In the genomic region with DNA sequence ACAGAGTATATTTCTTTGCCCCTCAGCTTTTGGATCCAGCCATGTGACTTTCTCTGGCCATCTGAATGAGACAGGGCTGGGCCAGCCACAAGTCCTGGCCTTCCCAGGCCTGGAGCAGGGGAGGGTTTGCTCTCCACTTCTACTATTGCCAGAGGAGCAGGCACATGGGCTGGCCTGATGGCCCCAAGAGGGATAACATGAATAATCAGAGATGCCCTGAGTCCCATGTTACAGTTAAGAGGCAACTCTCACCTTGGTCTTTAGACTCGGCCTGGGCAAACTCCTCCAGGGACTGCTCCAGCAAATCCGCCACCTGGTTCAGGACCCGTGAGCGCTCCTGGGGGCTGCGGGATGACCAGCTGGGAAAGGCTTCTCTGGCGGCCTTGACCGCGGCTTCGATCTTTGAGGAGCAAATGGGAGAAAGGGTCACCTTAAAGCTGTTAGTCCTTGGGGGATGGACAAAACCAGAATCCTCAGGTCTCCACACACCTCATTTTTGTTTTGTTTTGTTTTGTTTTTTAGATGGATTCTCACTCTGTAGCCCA, we compare ENCODE assay signal across 33 cellular contexts.
"Had no signal": no experiment of that assay in that cellular context is flagged by ENCODE, and none has a peak within 500 bp of the region (broad histone marks: within the 10 kb centered on the region; RNA-seq: fewer than 3 reads in every experiment).

No MANE protein-coding gene starts in this region.

- H3K9me3 Mint-ChIP-seq: activated CD8-positive, alpha-beta T cell treated with anti-CD3 and anti-CD28 coated beads for 36 hours; activated T-cell treated with anti-CD3 and anti-CD28 coated beads, Interleukin-2, amount 50 U/mL, for 4 hours; activated T-helper 2 cell treated with anti-CD3 and anti-CD28 coated beads, Interferon-gamma antibody, Interleukin-2, Interleukin-4, amounts not matched to agents 10 μg/mL and 5 μg/mL and 100 μg/mL, durations not matched to agents 14 hours and 24 hours and 36 hours; stimulated activated memory B cell treated with anti-CD40 and anti-IgM and Interleukin-4, amounts not matched to agents 10 μg/mL and 1 μg/mL and 100 μg/mL, for 72 hours had no signal

- H3K36me3 ChIP-seq: colonic mucosa, gastrocnemius medialis, left ventricle myocardium inferior, pancreas, stomach, thyroid gland, upper lobe of right lung had no signal

- DNase-seq: activated CD4-positive, alpha-beta T cell treated with anti-CD3 and anti-CD28 coated beads, Interleukin-2, amount 10 ng/mL, durations not matched to agents 7 days and 5 days; activated CD8-positive, alpha-beta T cell treated with anti-CD3 and anti-CD28 coated beads for 36 hours; activated T-cell treated with anti-CD3 and anti-CD28 coated beads, Interleukin-2, amount 50 U/mL, for 4 hours; anterior cingulate cortex; cerebellar nuclear complex; colonic mucosa; effector CD8-positive, alpha-beta T cell; gastrocnemius medialis; glutamatergic neuron; left ventricle myocardium inferior; mesendoderm; mucosa of descending colon; pancreas; psoas muscle; stimulated activated CD4-positive, alpha-beta T cell treated with anti-CD3 and anti-CD28 coated beads, Interleukin-1b, Interleukin-23, amount 100 ng/mL, for 48 hours; stimulated activated CD4-positive, alpha-beta T cell treated with anti-CD3 and anti-CD28 coated beads, Interleukin-4, amount 100 ng/mL, for 4 hours; stimulated activated CD8-positive, alpha-beta memory T cell treated with anti-CD3 and anti-CD28 coated beads, Interleukin-4, amount 100 ng/mL, for 48 hours; stomach; T-cell; T-helper 9 cell; thyroid gland; upper lobe of right lung had no signal

- H3K4me2 ChIP-seq: smooth muscle cell had no signal

- FAIRE-seq: endometrium, islet of Langerhans, pancreas, TTC549 had no signal

- H3K27ac Mint-ChIP-seq: activated CD4-positive, alpha-beta T cell treated with anti-CD3 and anti-CD28 coated beads, Interleukin-2, amount 10 ng/mL, durations not matched to agents 7 days and 5 days; activated CD8-positive, alpha-beta T cell treated with anti-CD3 and anti-CD28 coated beads for 36 hours; activated naive CD8-positive, alpha-beta T cell; activated T-helper 2 cell treated with anti-CD3 and anti-CD28 coated beads, Interferon-gamma antibody, Interleukin-2, Interleukin-4, amounts not matched to agents 10 μg/mL and 5 μg/mL and 100 μg/mL, durations not matched to agents 14 hours and 24 hours and 36 hours; nephron; stimulated activated memory B cell treated with anti-CD40 and anti-IgM and Interleukin-4, amounts not matched to agents 10 μg/mL and 1 μg/mL and 100 μg/mL, for 72 hours; T-cell had no signal

- H3K4me1 Mint-ChIP-seq: nephron had no signal

- H3K4me1 ChIP-seq: colonic mucosa, gastrocnemius medialis, left ventricle myocardium inferior, psoas muscle, stomach, thyroid gland, upper lobe of right lung had no signal

- H3K4me3 Mint-ChIP-seq: activated CD4-positive, alpha-beta T cell treated with anti-CD3 and anti-CD28 coated beads, Interleukin-2, amount 10 ng/mL, durations not matched to agents 7 days and 5 days; activated CD8-positive, alpha-beta T cell treated with anti-CD3 and anti-CD28 coated beads for 36 hours; activated naive CD8-positive, alpha-beta T cell; activated T-cell treated with anti-CD3 and anti-CD28 coated beads, Interleukin-2, amount 50 U/mL, for 4 hours; nephron; stimulated activated memory B cell treated with anti-CD40 and anti-IgM and Interleukin-4, amounts not matched to agents 10 μg/mL and 1 μg/mL and 100 μg/mL, for 72 hours; T-cell had no signal

- ATAC-seq: activated CD4-positive, CD25-positive, alpha-beta regulatory T cell treated with anti-CD3 and anti-CD28 coated beads, Interleukin-2, amount 50 U/mL, for 24 hours; activated CD8-positive, alpha-beta T cell treated with anti-CD3 and anti-CD28 coated beads for 36 hours; activated T-cell treated with anti-CD3 and anti-CD28 coated beads, Interleukin-2, amount 50 U/mL, for 4 hours; mucosa of descending colon; pancreas; psoas muscle; stimulated activated memory B cell treated with anti-CD40 and anti-IgM and Interleukin-4, amounts not matched to agents 10 μg/mL and 1 μg/mL and 100 μg/mL, for 72 hours; T-cell; upper lobe of right lung had no signal

- H3K9me3 ChIP-seq: colonic mucosa, mucosa of descending colon, pancreas, psoas muscle, thyroid gland, upper lobe of right lung had no signal

- H3K27me3 Mint-ChIP-seq: activated CD4-positive, alpha-beta T cell treated with anti-CD3 and anti-CD28 coated beads, Interleukin-2, amount 10 ng/mL, durations not matched to agents 7 days and 5 days; activated CD8-positive, alpha-beta T cell treated with anti-CD3 and anti-CD28 coated beads for 36 hours; activated naive CD8-positive, alpha-beta T cell; T-cell had no signal

- H3K36me3 Mint-ChIP-seq: stimulated activated memory B cell treated with anti-CD40 and anti-IgM and Interleukin-4, amounts not matched to agents 10 μg/mL and 1 μg/mL and 100 μg/mL, for 72 hours had no signal

- H3K27ac ChIP-seq: colonic mucosa, gastrocnemius medialis, left ventricle myocardium inferior, pancreas, psoas muscle, stomach, thyroid gland, upper lobe of right lung, VCaP had no signal

- H3K27me3 ChIP-seq: colonic mucosa, gastrocnemius medialis, pancreas, stomach, thyroid gland, upper lobe of right lung had no signal

- H3K4me3 ChIP-seq: colonic mucosa, gastrocnemius medialis, left ventricle myocardium inferior, lung, mucosa of descending colon, pancreas, psoas muscle, smooth muscle cell, stomach, thyroid gland, upper lobe of right lung had no signal
